Comparison of ENCODE assay signal across 32 cellular contexts in genomic region chr11:92417326-92417725, GRCh38.
"Had no signal": no experiment of that assay in that cellular context is flagged by ENCODE, and none has a peak within 500 bp of the region (broad histone marks: within the 10 kb centered on the region; RNA-seq: fewer than 3 reads in every experiment).

No MANE protein-coding gene starts in this region.

- H3K27ac Mint-ChIP-seq: effector memory CD8-positive, alpha-beta T cell; naive thymus-derived CD8-positive, alpha-beta T cell; stimulated activated memory B cell treated with anti-CD40 and anti-IgM and Interleukin-4, amounts not matched to agents 10 μg/mL and 1 μg/mL and 100 μg/mL, for 72 hours had no signal

- H3K27ac ChIP-seq: esophagus squamous epithelium, heart right ventricle, lower lobe of right lung, ovary, psoas muscle, sigmoid colon, skin epidermis, spleen, testis, tibial artery, upper lobe of left lung had no signal

- H3K36me3 Mint-ChIP-seq: naive thymus-derived CD8-positive, alpha-beta T cell; stimulated activated memory B cell treated with anti-CD40 and anti-IgM and Interleukin-4, amounts not matched to agents 10 μg/mL and 1 μg/mL and 100 μg/mL, for 72 hours had no signal

- H3K9me3 Mint-ChIP-seq: nephron progenitor cell had no signal

- H3K4me1 Mint-ChIP-seq: stimulated activated memory B cell treated with anti-CD40 and anti-IgM and Interleukin-4, amounts not matched to agents 10 μg/mL and 1 μg/mL and 100 μg/mL, for 72 hours had no signal

- ATAC-seq: effector memory CD8-positive, alpha-beta T cell; heart right ventricle; left colon; left ventricle myocardium superior; naive thymus-derived CD8-positive, alpha-beta T cell; psoas muscle; right cardiac atrium; stimulated activated memory B cell treated with anti-CD40 and anti-IgM and Interleukin-4, amounts not matched to agents 10 μg/mL and 1 μg/mL and 100 μg/mL, for 72 hours; stimulated activated naive CD8-positive, alpha-beta T cell treated with anti-CD3 and anti-CD28 coated beads, Interleukin-15, Interleukin-2, amounts not matched to agents 100 U/mL and 50 U/mL, for 24 hours had no signal

- H3K9me3 ChIP-seq: esophagus squamous epithelium, heart right ventricle, lower lobe of right lung, ovary, psoas muscle, sigmoid colon, spleen, testis, tibial artery, upper lobe of left lung had no signal

- H3K27me3 Mint-ChIP-seq: effector memory CD8-positive, alpha-beta T cell; naive thymus-derived CD8-positive, alpha-beta T cell; stimulated activated memory B cell treated with anti-CD40 and anti-IgM and Interleukin-4, amounts not matched to agents 10 μg/mL and 1 μg/mL and 100 μg/mL, for 72 hours had no signal

- H3K36me3 ChIP-seq: esophagus squamous epithelium, heart right ventricle, lower lobe of right lung, ovary, sigmoid colon, spleen, tibial artery, upper lobe of left lung had no signal

- H3K4me3 ChIP-seq: esophagus squamous epithelium, heart right ventricle, lower lobe of right lung, ovary, psoas muscle, sigmoid colon, skin epidermis, spleen, testis, tibial artery, upper lobe of left lung had no signal

- DNase-seq: cortex of kidney; effector memory CD8-positive, alpha-beta T cell; erythroblast; esophagus squamous epithelium; foreskin melanocyte; glutamatergic neuron; heart right ventricle; hippocampal formation; kidney glomerular epithelial cell; left colon; left ventricle myocardium superior; lower lobe of right lung; naive thymus-derived CD8-positive, alpha-beta T cell; nephron progenitor cell; nucleus accumbens; ovary; posterior cingulate gyrus; psoas muscle; right cardiac atrium; sigmoid colon; spleen; stimulated activated CD4-positive, alpha-beta T cell treated with anti-CD3 and anti-CD28 coated beads, Interleukin-4, amount 100 ng/mL, for 4 hours; stimulated activated naive CD8-positive, alpha-beta T cell treated with anti-CD3 and anti-CD28 coated beads, Interleukin-15, Interleukin-2, amounts not matched to agents 100 U/mL and 50 U/mL, for 24 hours; substantia nigra; testis; tibial artery; upper lobe of left lung had no signal

- H3K27me3 ChIP-seq: esophagus squamous epithelium, heart right ventricle, ovary, sigmoid colon, spleen, testis, tibial artery, upper lobe of left lung had no signal

- FAIRE-seq: endometrium, islet of Langerhans, urothelium cell line had no signal

- H3K4me3 Mint-ChIP-seq: effector memory CD8-positive, alpha-beta T cell; naive thymus-derived CD8-positive, alpha-beta T cell; nephron progenitor cell; stimulated activated memory B cell treated with anti-CD40 and anti-IgM and Interleukin-4, amounts not matched to agents 10 μg/mL and 1 μg/mL and 100 μg/mL, for 72 hours had no signal

- H3K4me1 ChIP-seq: esophagus squamous epithelium, heart right ventricle, lower lobe of right lung, psoas muscle, sigmoid colon, spleen, testis, upper lobe of left lung had no signal
